ENCODE assay signal across 1 cellular context in the genomic region with DNA sequence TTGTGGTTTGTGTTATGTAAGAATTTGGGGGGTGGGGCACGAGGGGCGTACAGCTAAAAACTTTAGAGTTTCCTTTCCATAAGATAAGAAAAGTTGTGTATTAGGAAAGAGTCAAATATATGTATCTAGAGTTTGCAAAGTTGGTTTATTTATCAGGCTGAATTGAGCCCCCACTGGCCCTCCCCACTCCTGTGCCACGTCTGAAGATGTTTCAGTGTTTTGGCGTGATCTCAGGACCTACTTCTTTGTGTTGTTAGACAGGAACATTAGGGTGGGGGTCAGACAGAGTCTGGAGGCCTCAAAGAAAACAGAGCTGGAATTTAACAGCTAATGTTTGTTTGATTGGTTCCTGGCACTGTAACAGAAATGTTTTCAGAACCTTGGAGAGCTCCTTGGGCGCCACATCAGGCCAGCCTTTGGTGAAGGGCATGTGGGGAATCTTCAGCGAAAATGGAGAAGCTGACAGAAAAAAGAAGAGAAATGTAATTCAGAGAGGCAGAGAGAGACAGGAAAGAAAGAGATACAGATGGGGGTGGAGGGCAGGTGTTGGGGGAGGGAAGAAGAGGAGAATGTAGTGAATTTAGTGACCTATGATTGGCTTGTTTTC.
A peak's percentile ranks its signal among the peaks of the same experiment; 100 is the strongest.
TF ChIP-seq lines count a peak whose summit lies in the region.

No MANE protein-coding gene starts in this region.

TF ChIP-seq in HepG2, 621 proteins besides CTCF, POLR2A, EP300 and RAD21 (continued from another document and continues in another):
- TF ChIP-seq, protein P1, sequence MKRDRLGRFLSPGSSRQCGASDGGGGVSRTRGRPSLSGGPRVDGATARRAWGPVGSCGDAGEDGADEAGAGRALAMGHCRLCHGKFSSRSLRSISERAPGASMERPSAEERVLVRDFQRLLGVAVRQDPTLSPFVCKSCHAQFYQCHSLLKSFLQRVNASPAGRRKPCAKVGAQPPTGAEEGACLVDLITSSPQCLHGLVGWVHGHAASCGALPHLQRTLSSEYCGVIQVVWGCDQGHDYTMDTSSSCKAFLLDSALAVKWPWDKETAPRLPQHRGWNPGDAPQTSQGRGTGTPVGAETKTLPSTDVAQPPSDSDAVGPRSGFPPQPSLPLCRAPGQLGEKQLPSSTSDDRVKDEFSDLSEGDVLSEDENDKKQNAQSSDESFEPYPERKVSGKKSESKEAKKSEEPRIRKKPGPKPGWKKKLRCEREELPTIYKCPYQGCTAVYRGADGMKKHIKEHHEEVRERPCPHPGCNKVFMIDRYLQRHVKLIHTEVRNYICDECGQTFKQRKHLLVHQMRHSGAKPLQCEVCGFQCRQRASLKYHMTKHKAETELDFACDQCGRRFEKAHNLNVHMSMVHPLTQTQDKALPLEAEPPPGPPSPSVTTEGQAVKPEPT (CRISPR knock-in tag; IDR thresholded peaks at IDR 0.05; ENCODE audit: low read depth): peak; percentile 91; the same call in 1 of the 2 replicates
- TF ChIP-seq ZNF121 (CRISPR knock-in tag; IDR thresholded peaks at IDR 0.05) (0 out of 2 replicates have a peak, but pooled peaks have one; percentile 11), MTA1 (CRISPR knock-in tag; IDR thresholded peaks at IDR 0.05; ENCODE audit: borderline replicate concordance) (no peak), RCOR2 (CRISPR knock-in tag; IDR thresholded peaks at IDR 0.05) (no peak; the same call in 1 of the 2 replicates), RFXAP (CRISPR knock-in tag; IDR thresholded peaks at IDR 0.05; ENCODE audit: borderline replicate concordance) (0 out of 2 replicates have a peak, but pooled peaks have one; percentile 75), CEBPZ (IDR thresholded peaks at IDR 0.05; ENCODE audit: low read length) (no peak), ZFP37 (CRISPR knock-in tag; IDR thresholded peaks at IDR 0.05; ENCODE audit: borderline replicate concordance) (peak; percentile 97), PCBP2 (optimal IDR thresholded peaks at IDR 0.05; ENCODE audit: low read depth, low read length, poor library complexity, severe bottlenecking) (no peak), NFIB (CRISPR knock-in tag; IDR thresholded peaks at IDR 0.05; ENCODE audit: borderline replicate concordance) (no peak), PRMT3 (CRISPR knock-in tag; IDR thresholded peaks at IDR 0.05; ENCODE audit: borderline replicate concordance, low read depth) (peak; percentile 55; the same call in 1 of the 2 replicates), IRF2 (CRISPR knock-in tag; IDR thresholded peaks at IDR 0.05) (peak; percentile 89), ZBTB34 (CRISPR knock-in tag; IDR thresholded peaks at IDR 0.05) (peak; percentile 83), ZNF280B (CRISPR knock-in tag; IDR thresholded peaks at IDR 0.05; ENCODE audit: borderline replicate concordance) (no peak), FLYWCH1 (CRISPR knock-in tag; IDR thresholded peaks at IDR 0.05) (no peak), MTF1 (CRISPR knock-in tag; IDR thresholded peaks at IDR 0.05) (peak; percentile 85; the same call in 1 of the 2 replicates), MAFK (conservative IDR thresholded peaks at IDR 0.05 in 1 of 2, IDR thresholded peaks at IDR 0.05 in 1 of 2; ENCODE audit: low read length in 2 of 2) (no peak), HNRNPK (IDR thresholded peaks at IDR 0.05; ENCODE audit: low read depth, low read length, poor library complexity, severe bottlenecking) (no peak), CREB1 (IDR thresholded peaks at IDR 0.05) (no peak), CREB1 (CRISPR knock-in tag; IDR thresholded peaks at IDR 0.05) (no peak), SYNCRIP (IDR thresholded peaks at IDR 0.05; ENCODE audit: insufficient read depth, low read depth, low read length) (no peak), TFAP4 (IDR thresholded peaks at IDR 0.05; ENCODE audit: borderline replicate concordance, low read depth) (no peak), NFYB (CRISPR knock-in tag; IDR thresholded peaks at IDR 0.05) (no peak; the same call in 1 of the 2 replicates), THYN1 (CRISPR knock-in tag; IDR thresholded peaks at IDR 0.05; ENCODE audit: borderline replicate concordance, low read depth) (no peak), FIP1L1 (IDR thresholded peaks at IDR 0.05; ENCODE audit: borderline replicate concordance, insufficient read depth, low read depth, low read length) (no peak), ATF1 (CRISPR knock-in tag; IDR thresholded peaks at IDR 0.05) (no peak), ZNF549 (CRISPR knock-in tag; IDR thresholded peaks at IDR 0.05) (no peak), ZNF530 (CRISPR knock-in tag; IDR thresholded peaks at IDR 0.05; ENCODE audit: low read depth) (no peak)
- TF ChIP-seq, protein P2, sequence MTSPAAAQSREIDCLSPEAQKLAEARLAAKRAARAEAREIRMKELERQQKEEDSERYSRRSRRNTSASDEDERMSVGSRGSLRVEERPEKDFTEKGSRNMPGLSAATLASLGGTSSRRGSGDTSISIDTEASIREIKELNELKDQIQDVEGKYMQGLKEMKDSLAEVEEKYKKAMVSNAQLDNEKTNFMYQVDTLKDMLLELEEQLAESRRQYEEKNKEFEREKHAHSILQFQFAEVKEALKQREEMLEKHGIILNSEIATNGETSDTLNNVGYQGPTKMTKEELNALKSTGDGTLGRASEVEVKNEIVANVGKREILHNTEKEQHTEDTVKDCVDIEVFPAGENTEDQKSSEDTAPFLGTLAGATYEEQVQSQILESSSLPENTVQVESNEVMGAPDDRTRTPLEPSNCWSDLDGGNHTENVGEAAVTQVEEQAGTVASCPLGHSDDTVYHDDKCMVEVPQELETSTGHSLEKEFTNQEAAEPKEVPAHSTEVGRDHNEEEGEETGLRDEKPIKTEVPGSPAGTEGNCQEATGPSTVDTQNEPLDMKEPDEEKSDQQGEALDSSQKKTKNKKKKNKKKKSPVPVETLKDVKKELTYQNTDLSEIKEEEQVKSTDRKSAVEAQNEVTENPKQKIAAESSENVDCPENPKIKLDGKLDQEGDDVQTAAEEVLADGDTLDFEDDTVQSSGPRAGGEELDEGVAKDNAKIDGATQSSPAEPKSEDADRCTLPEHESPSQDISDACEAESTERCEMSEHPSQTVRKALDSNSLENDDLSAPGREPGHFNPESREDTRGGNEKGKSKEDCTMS (CRISPR knock-in tag; conservative IDR thresholded peaks at IDR 0.05): peak; percentile 85; the same call in 1 of the 2 replicates
- TF ChIP-seq, protein P3, sequence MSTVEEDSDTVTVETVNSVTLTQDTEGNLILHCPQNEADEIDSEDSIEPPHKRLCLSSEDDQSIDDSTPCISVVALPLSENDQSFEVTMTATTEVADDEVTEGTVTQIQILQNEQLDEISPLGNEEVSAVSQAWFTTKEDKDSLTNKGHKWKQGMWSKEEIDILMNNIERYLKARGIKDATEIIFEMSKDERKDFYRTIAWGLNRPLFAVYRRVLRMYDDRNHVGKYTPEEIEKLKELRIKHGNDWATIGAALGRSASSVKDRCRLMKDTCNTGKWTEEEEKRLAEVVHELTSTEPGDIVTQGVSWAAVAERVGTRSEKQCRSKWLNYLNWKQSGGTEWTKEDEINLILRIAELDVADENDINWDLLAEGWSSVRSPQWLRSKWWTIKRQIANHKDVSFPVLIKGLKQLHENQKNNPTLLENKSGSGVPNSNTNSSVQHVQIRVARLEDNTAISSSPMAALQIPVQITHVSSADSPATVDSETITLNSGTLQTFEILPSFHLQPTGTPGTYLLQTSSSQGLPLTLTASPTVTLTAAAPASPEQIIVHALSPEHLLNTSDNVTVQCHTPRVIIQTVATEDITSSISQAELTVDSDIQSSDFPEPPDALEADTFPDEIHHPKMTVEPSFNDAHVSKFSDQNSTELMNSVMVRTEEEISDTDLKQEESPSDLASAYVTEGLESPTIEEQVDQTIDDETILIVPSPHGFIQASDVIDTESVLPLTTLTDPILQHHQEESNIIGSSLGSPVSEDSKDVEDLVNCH (CRISPR knock-in tag; IDR thresholded peaks at IDR 0.05): peak; percentile 81; the same call in 1 of the 2 replicates
- TF ChIP-seq, protein P4, sequence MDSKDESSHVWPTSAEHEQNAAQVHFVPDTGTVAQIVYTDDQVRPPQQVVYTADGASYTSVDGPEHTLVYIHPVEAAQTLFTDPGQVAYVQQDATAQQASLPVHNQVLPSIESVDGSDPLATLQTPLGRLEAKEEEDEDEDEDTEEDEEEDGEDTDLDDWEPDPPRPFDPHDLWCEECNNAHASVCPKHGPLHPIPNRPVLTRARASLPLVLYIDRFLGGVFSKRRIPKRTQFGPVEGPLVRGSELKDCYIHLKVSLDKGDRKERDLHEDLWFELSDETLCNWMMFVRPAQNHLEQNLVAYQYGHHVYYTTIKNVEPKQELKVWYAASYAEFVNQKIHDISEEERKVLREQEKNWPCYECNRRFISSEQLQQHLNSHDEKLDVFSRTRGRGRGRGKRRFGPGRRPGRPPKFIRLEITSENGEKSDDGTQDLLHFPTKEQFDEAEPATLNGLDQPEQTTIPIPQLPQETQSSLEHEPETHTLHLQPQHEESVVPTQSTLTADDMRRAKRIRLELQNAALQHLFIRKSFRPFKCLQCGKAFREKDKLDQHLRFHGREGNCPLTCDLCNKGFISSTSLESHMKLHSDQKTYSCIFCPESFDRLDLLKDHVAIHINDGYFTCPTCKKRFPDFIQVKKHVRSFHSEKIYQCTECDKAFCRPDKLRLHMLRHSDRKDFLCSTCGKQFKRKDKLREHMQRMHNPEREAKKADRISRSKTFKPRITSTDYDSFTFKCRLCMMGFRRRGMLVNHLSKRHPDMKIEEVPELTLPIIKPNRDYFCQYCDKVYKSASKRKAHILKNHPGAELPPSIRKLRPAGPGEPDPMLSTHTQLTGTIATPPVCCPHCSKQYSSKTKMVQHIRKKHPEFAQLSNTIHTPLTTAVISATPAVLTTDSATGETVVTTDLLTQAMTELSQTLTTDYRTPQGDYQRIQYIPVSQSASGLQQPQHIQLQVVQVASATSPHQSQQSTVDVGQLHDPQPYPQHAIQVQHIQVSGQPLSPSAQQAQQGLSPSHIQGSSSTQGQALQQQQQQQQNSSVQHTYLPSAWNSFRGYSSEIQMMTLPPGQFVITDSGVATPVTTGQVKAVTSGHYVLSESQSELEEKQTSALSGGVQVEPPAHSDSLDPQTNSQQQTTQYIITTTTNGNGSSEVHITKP (CRISPR knock-in tag; IDR thresholded peaks at IDR 0.05; ENCODE audit: low read depth): peak; percentile 57; the same call in 1 of the 2 replicates
- TF ChIP-seq, protein P5, sequence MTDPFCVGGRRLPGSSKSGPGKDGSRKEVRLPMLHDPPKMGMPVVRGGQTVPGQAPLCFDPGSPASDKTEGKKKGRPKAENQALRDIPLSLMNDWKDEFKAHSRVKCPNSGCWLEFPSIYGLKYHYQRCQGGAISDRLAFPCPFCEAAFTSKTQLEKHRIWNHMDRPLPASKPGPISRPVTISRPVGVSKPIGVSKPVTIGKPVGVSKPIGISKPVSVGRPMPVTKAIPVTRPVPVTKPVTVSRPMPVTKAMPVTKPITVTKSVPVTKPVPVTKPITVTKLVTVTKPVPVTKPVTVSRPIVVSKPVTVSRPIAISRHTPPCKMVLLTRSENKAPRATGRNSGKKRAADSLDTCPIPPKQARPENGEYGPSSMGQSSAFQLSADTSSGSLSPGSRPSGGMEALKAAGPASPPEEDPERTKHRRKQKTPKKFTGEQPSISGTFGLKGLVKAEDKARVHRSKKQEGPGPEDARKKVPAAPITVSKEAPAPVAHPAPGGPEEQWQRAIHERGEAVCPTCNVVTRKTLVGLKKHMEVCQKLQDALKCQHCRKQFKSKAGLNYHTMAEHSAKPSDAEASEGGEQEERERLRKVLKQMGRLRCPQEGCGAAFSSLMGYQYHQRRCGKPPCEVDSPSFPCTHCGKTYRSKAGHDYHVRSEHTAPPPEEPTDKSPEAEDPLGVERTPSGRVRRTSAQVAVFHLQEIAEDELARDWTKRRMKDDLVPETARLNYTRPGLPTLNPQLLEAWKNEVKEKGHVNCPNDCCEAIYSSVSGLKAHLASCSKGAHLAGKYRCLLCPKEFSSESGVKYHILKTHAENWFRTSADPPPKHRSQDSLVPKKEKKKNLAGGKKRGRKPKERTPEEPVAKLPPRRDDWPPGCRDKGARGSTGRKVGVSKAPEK (CRISPR knock-in tag; IDR thresholded peaks at IDR 0.05; ENCODE audit: borderline replicate concordance): no peak; the same call in 1 of the 2 replicates
